Comparison of ENCODE assay signal across 17 cellular contexts in the genomic region with DNA sequence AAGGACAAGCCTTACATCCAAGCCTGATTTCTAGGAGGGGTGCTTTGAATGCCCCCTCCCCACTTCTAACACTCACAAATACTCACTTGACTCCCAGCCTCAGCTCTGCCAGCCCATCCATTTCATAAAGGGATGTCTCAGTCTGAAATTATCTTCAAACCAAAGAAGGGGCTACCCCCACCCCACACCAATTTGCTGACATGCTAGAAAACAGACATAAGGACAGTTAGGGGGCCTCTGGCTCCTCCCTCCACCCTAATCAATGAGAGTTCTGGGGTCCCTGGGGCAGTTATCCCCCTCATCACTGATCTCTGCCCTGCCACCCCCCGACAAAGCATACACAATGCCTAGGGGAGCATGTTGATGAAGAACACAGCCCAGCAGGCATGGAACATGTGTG. TPM values are rescaled to one million over a fixed set of nuclear protein-coding genes. Genes with fewer than 3 reads are reported as not detected.
DNase-seq lines count a peak whose midpoint lies in the region; TF ChIP-seq lines count a peak whose summit lies in the region.
"Had no signal": no experiment of that assay in that cellular context is flagged by ENCODE, and none has a peak within 500 bp of the region (broad histone marks: within the 10 kb centered on the region; RNA-seq: fewer than 3 reads in every experiment).

No MANE protein-coding gene starts in this region.

- TF ChIP-seq CTCF in HEK293 (tag by site-specific recombination; IDR thresholded peaks at IDR 0.05) (no peak), osteoblast (IDR thresholded peaks at IDR 0.05; ENCODE audit: extremely low read depth, low read depth, low read length) (no peak), MCF 10A (IDR thresholded peaks at IDR 0.05; ENCODE audit: unreplicated experiment) (no peak), prostate gland (IDR thresholded peaks at IDR 0.05) (no peak)

- POLR2A ChIA-PET in HEK293 (lab: Yijun Ruan, JAX), result no interaction called here
- POLR2A ChIA-PET in MCF 10A (lab: Yijun Ruan, JAX), result interaction anchor here (0.6 kb wide), 1 partner anchor 145 kb away, joined by 4 read pairs; the partner anchor contains the start of gene SMG5

- H3K4me3 ChIP-seq in HEK293 (ENCODE audit: low read depth, low read length) (no peak overlapping the region), osteoblast (ENCODE audit: insufficient read depth, low read length) (no peak overlapping the region), prostate gland (no peak overlapping the region)
- H3K4me3 ChIP-seq: GM23338 had no signal

- no peak for TF ChIP-seq POLR2A in prostate gland (IDR thresholded peaks at IDR 0.05)

- H3K27me3 Mint-ChIP-seq in MCF 10A (ENCODE audit: insufficient read depth, unreplicated experiment), result peaks cover 96% of the 10 kb centered on the region

- H3K79me2 ChIP-seq in osteoblast (ENCODE audit: insufficient read depth, low read length), result no peaks in the 10 kb centered on the region

- no peaks in the 10 kb centered on the region for H3K9me3 ChIP-seq in HEK293 (ENCODE audit: control insufficient read depth, insufficient read depth, low read depth, low read length)
- H3K9me3 ChIP-seq in osteoblast (ENCODE audit: low read depth, low read length), result no peaks in the 10 kb centered on the region
- no peaks in the 10 kb centered on the region for H3K9me3 ChIP-seq in prostate gland

- CTCF ChIA-PET in HEK293 (lab: Yijun Ruan, JAX), result interaction anchor here (0.6 to 3.9 kb wide), 3 partner anchors 13 to 42 kb away, joined by 4 to 21 read pairs (median 6); no protein-coding TSS in a partner anchor
- CTCF ChIA-PET in MCF 10A (lab: Yijun Ruan, JAX), result interaction anchor here (1.2 to 7.9 kb wide), 3 partner anchors 42 to 52 kb away, joined by 3 to 56 read pairs (median 4); no protein-coding TSS in a partner anchor

- DNase-seq in caudate nucleus (lab: John Stamatoyannopoulos, UW), result no peak
- peak; percentile 59 for DNase-seq in osteoblast (ENCODE audit: insufficient read length, low spot score, missing footprints)
- no peak for DNase-seq in MCF 10A (ENCODE audit: unreplicated experiment)
- DNase-seq in NCI-H524 (lab: John Stamatoyannopoulos, UW), result no peak
- no peak for DNase-seq in prostate gland (ENCODE audit: low spot score)
- DNase-seq in NOMO-1 treated with DMSO at 0.1 percent for 48 hours (lab: John Stamatoyannopoulos, UW; ENCODE audit: unreplicated experiment), result no peak
- DNase-seq: C1 segment of cervical spinal cord; Calu3; CD4-positive, alpha-beta T cell; DMS 273 treated with DMSO at 0.1 percent for 48 hours; H9; IMR-90 had no signal

- no peak overlapping the region for H3K4me3 Mint-ChIP-seq in MCF 10A (ENCODE audit: unreplicated experiment)
- H3K4me3 Mint-ChIP-seq: B cell; CD4-positive, alpha-beta T cell; GM23338; H9 had no signal

- no peaks in the 10 kb centered on the region for H3K4me1 Mint-ChIP-seq in MCF 10A (ENCODE audit: insufficient read depth, unreplicated experiment)
- H3K4me1 Mint-ChIP-seq: B cell had no signal

- no peak overlapping the region for H2AFZ ChIP-seq in osteoblast (ENCODE audit: low read length)
- H2AFZ ChIP-seq: GM23338 had no signal

- peaks cover 7% of the 10 kb centered on the region for H3K36me3 Mint-ChIP-seq in MCF 10A (ENCODE audit: insufficient read depth, unreplicated experiment)

- intact Hi-C loops in MCF 10A (cut with micrococcal nuclease) (no loop called here), prostate gland (cut with DNase I) (no loop called here)

- H4K20me1 ChIP-seq in osteoblast (ENCODE audit: insufficient read depth, low read length), result no peaks in the 10 kb centered on the region

- no peaks in the 10 kb centered on the region for H3K4me1 ChIP-seq in HEK293 (ENCODE audit: control insufficient read depth, insufficient read depth, low read length)
- no peaks in the 10 kb centered on the region for H3K4me1 ChIP-seq in osteoblast (ENCODE audit: insufficient read depth, low read length)
- no peaks in the 10 kb centered on the region for H3K4me1 ChIP-seq in prostate gland (replicated peaks)

- no peaks in the 10 kb centered on the region for H3K9me3 Mint-ChIP-seq in MCF 10A (ENCODE audit: unreplicated experiment)
- H3K9me3 Mint-ChIP-seq: CD4-positive, alpha-beta T cell; GM23338; H9 had no signal

- H3K27ac Mint-ChIP-seq in MCF 10A (ENCODE audit: low read depth, unreplicated experiment), result no peak overlapping the region
- H3K27ac Mint-ChIP-seq: B cell; CD4-positive, alpha-beta T cell; GM23338; H9 had no signal

- H3K27me3 ChIP-seq in layer of hippocampus (ENCODE audit: control insufficient read depth, insufficient read depth, low read length) (peaks cover 12% of the 10 kb centered on the region), osteoblast (ENCODE audit: insufficient read depth, low read length) (peaks cover 96% of the 10 kb centered on the region), prostate gland (replicated peaks; ENCODE audit: insufficient read depth) (peaks cover 21% of the 10 kb centered on the region)

- no TSS peak for BruUV-seq in MCF 10A (replicated peaks; lab: Mats Ljungman, UMichigan)

- H3K36me3 ChIP-seq in HEK293 (ENCODE audit: control insufficient read depth in 2 of 2, insufficient read depth in 1 of 2, low read length in 2 of 2) (no peaks in the 10 kb centered on the region), osteoblast (ENCODE audit: insufficient read depth, low read length) (no peaks in the 10 kb centered on the region), prostate gland (no peaks in the 10 kb centered on the region)

- H3K4me2 ChIP-seq in osteoblast (ENCODE audit: insufficient read depth, low read length), result no peak overlapping the region

- H3K27ac ChIP-seq in HEK293 (ENCODE audit: extremely low read depth, low read depth, low read length), result no peak overlapping the region
- peak overlapping the region; percentile 80 for H3K27ac ChIP-seq in caudate nucleus (ENCODE audit: low read depth, low read length)
- peak overlapping the region; percentile 69 for H3K27ac ChIP-seq in layer of hippocampus (ENCODE audit: low read depth, low read length)
- H3K27ac ChIP-seq in osteoblast (ENCODE audit: low read depth, low read length), result no peak overlapping the region
- H3K27ac ChIP-seq in prostate gland, result no peak overlapping the region

- 58% methylated on average over 1 of the region's 1 CpG for WGBS in prostate gland

TF ChIP-seq in HEK293, 187 proteins besides CTCF, POLR2A, EP300 and RAD21:
- TF ChIP-seq ZNF202 (tag by site-specific recombination; IDR thresholded peaks at IDR 0.05; ENCODE audit: borderline replicate concordance) (no peak), WT1 (tag by site-specific recombination; IDR thresholded peaks at IDR 0.05) (no peak), EGR2 (tag by site-specific recombination; IDR thresholded peaks at IDR 0.05; ENCODE audit: low read depth) (no peak)
- TF ChIP-seq, protein P1, sequence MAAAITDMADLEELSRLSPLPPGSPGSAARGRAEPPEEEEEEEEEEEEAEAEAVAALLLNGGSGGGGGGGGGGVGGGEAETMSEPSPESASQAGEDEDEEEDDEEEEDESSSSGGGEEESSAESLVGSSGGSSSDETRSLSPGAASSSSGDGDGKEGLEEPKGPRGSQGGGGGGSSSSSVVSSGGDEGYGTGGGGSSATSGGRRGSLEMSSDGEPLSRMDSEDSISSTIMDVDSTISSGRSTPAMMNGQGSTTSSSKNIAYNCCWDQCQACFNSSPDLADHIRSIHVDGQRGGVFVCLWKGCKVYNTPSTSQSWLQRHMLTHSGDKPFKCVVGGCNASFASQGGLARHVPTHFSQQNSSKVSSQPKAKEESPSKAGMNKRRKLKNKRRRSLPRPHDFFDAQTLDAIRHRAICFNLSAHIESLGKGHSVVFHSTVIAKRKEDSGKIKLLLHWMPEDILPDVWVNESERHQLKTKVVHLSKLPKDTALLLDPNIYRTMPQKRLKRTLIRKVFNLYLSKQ (tag by site-specific recombination; IDR thresholded peaks at IDR 0.05; ENCODE audit: borderline replicate concordance), result no peak
- TF ChIP-seq, protein P2, sequence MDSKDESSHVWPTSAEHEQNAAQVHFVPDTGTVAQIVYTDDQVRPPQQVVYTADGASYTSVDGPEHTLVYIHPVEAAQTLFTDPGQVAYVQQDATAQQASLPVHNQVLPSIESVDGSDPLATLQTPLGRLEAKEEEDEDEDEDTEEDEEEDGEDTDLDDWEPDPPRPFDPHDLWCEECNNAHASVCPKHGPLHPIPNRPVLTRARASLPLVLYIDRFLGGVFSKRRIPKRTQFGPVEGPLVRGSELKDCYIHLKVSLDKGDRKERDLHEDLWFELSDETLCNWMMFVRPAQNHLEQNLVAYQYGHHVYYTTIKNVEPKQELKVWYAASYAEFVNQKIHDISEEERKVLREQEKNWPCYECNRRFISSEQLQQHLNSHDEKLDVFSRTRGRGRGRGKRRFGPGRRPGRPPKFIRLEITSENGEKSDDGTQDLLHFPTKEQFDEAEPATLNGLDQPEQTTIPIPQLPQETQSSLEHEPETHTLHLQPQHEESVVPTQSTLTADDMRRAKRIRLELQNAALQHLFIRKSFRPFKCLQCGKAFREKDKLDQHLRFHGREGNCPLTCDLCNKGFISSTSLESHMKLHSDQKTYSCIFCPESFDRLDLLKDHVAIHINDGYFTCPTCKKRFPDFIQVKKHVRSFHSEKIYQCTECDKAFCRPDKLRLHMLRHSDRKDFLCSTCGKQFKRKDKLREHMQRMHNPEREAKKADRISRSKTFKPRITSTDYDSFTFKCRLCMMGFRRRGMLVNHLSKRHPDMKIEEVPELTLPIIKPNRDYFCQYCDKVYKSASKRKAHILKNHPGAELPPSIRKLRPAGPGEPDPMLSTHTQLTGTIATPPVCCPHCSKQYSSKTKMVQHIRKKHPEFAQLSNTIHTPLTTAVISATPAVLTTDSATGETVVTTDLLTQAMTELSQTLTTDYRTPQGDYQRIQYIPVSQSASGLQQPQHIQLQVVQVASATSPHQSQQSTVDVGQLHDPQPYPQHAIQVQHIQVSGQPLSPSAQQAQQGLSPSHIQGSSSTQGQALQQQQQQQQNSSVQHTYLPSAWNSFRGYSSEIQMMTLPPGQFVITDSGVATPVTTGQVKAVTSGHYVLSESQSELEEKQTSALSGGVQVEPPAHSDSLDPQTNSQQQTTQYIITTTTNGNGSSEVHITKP (tag by site-specific recombination; IDR thresholded peaks at IDR 0.05), result peak; percentile 38; the same call in 1 of the 2 replicates

RNA-seq across cellular contexts. Expression of gene RHBG, which starts 58.8 kb away (rescaled TPM):
- total RNA-seq in osteoblast (not detected in 2 replicates), MCF 10A (2022) (not detected in 2 replicates), prostate gland (under 1 TPM in 1 of 2 donors, not detected in 1; 0.85 TPM)
- total RNA-seq: A172; B cell; CD4-positive, alpha-beta T cell; IMR-90 had no signal

Comparison
In these comparisons a context has a peak if more than half of its experiments do, and no peak if none do; other contexts are left out.
1. H3K27ac ChIP-seq: peak in caudate nucleus (single experiment) and layer of hippocampus (single experiment); none in HEK293 (single experiment), osteoblast (single experiment) and prostate gland (0 of 2).